ENCODE assay signal across 16 cellular contexts in the genomic region with DNA sequence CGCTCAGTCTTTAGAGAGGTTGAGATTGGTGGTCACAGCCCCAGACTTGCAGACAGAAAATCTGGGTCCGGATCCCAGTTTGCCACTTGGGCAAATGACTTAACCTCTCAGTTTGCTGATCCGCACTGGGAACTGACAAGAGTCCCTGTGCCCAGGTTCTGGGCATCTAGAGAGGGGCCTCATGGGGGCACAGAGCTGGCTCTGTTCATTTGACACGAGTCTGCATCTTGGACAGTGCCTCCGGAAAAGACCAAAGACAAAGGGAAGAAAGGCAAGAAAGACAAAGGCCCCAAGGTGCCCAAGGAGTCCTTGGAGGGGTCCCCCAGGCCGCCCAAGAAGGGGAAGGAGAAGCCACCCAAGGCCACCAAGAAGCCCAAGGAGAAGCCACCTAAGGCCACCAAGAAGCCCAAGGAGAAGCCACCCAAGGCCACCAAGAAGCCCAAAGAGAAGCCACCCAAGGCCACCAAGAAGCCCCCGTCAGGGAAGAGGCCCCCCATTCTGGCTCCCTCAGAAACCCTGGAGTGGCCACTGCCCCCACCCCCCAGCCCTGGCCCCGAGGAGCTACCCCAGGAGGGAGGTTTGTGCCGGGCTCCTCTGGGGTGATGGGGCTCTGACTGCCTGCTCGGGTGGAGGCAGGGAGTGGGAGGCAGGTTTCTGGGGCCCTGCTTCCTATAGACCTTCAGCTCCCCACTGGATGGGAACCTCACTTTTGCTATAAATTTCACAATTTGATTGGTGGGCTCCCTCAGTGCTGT. TPM values are rescaled to one million over a fixed set of nuclear protein-coding genes. Genes with fewer than 3 reads are reported as not detected.
DNase-seq lines count a peak whose midpoint lies in the region; ATAC-seq and TF ChIP-seq lines count a peak whose summit lies in the region.
"Had no signal": no experiment of that assay in that cellular context is flagged by ENCODE, and none has a peak within 500 bp of the region (broad histone marks: within the 10 kb centered on the region; RNA-seq: fewer than 3 reads in every experiment).

No MANE protein-coding gene starts in this region.

- no peak overlapping the region for H4K8ac ChIP-seq in H9 (replicated peaks; ENCODE audit: insufficient read length, low read depth, low read length)

- H2AFZ ChIP-seq in SK-N-SH (ENCODE audit: low read depth) (no peak overlapping the region), osteoblast (ENCODE audit: low read length) (no peak overlapping the region), H9 (ENCODE audit: low read length) (no peak overlapping the region)
- H2AFZ ChIP-seq: parathyroid adenoma had no signal

- no peak overlapping the region for H2AK5ac ChIP-seq in H9 (ENCODE audit: insufficient read length, low read length)

- H3K4me1 ChIP-seq in SK-N-SH (ENCODE audit: control insufficient read depth in 1 of 2, insufficient read depth in 2 of 2, low read depth in 1 of 2, low read length in 1 of 2): peaks cover 22 to 33% of the 10 kb centered on the region in 2 experiments; a peak in 2 of 4 replicates
- H3K4me1 ChIP-seq in osteoblast (ENCODE audit: insufficient read depth, low read length): peaks cover 38% of the 10 kb centered on the region
- H3K4me1 ChIP-seq in upper lobe of left lung: peaks cover 5 to 16% (median 13%) of the 10 kb centered on the region in 4 donors
- H3K4me1 ChIP-seq in H9 (ENCODE audit: insufficient read depth, low read length): no peaks in the 10 kb centered on the region; the same call in 1 of the 2 replicates
- H3K4me1 ChIP-seq: parathyroid adenoma had no signal

- no peak overlapping the region for H2BK15ac ChIP-seq in H9 (ENCODE audit: low read depth, low read length)

- no peak overlapping the region for H3K56ac ChIP-seq in H9 (ENCODE audit: insufficient read length, low read depth, low read length)

- H3K27me3 ChIP-seq in SK-N-SH (ENCODE audit: insufficient read depth): no peaks in the 10 kb centered on the region
- H3K27me3 ChIP-seq in osteoblast (ENCODE audit: insufficient read depth, low read length): no peaks in the 10 kb centered on the region
- peaks cover 0 to 10% (median 6%) of the 10 kb centered on the region in 4 donors for H3K27me3 ChIP-seq in upper lobe of left lung
- no peaks in the 10 kb centered on the region; the same call in 1 of the 2 replicates for H3K27me3 ChIP-seq in H9 (ENCODE audit: insufficient read depth, low read length)

- no peak overlapping the region for H3K23ac ChIP-seq in H9 (ENCODE audit: insufficient read length, low read depth, low read length)

- H3K27ac ChIP-seq in SK-N-SH (ENCODE audit: low read depth in 2 of 2, low read length in 1 of 2) (peak overlapping the region in 1 of 2 experiments; percentile 67; a peak in 1 of 4 replicates), coronary artery (peak overlapping the region; percentile 98 to 99), osteoblast (ENCODE audit: low read depth, low read length) (peak overlapping the region; percentile 96), upper lobe of left lung (peak overlapping the region; percentile 83 to 96 (median 90)), H9 (ENCODE audit: insufficient read length, low read depth, low read length) (no peak overlapping the region)
- H3K27ac ChIP-seq: 22Rv1, parathyroid adenoma had no signal

- peaks cover 22% of the 10 kb centered on the region for H3F3A ChIP-seq in SK-N-SH (replicated peaks; ENCODE audit: insufficient read depth)

- TF ChIP-seq EP300 in SK-N-SH (IDR thresholded peaks at IDR 0.05; ENCODE audit: borderline replicate concordance in 1 of 2, low read depth in 1 of 2, low read length in 1 of 2) (no peak), upper lobe of left lung (IDR thresholded peaks at IDR 0.05) (no peak)

- H3K79me1 ChIP-seq in H9 (ENCODE audit: insufficient read depth, low read depth, low read length, poor library complexity, severe bottlenecking): no peaks in the 10 kb centered on the region

- H3K9ac ChIP-seq in SK-N-SH: 0 out of 2 replicates have a peak overlapping the region, but pooled peaks have one; percentile 80
- H3K9ac ChIP-seq in H9 (ENCODE audit: extremely low read depth, insufficient read length, low read length): no peak overlapping the region
- H3K9ac ChIP-seq: parathyroid adenoma had no signal

- H4K20me1 ChIP-seq in SK-N-SH (ENCODE audit: insufficient read depth) (no peaks in the 10 kb centered on the region), osteoblast (ENCODE audit: insufficient read depth, low read length) (peaks cover 43% of the 10 kb centered on the region), H9 (ENCODE audit: control insufficient read depth, insufficient read depth, insufficient read length) (no peaks in the 10 kb centered on the region)

- TF ChIP-seq RAD21 in SK-N-SH (IDR thresholded peaks at IDR 0.05; ENCODE audit: low read length): no peak

- H3K36me3 Mint-ChIP-seq in H9 (ENCODE audit: insufficient read depth in 1 of 3, low read depth in 3 of 3): peaks cover 2 to 13% (median 11%) of the 10 kb centered on the region in 3 experiments; a peak in 5 of 7 replicates

- ATAC-seq in SK-N-SH treated with all-trans-retinoic acid at 6 μM for 48 hours: no peak
- no peak for ATAC-seq in upper lobe of left lung (ENCODE audit: low FRiP score in 2 of 2)

- H3K27me3 Mint-ChIP-seq in H9 (ENCODE audit: low read depth): peaks cover 29% of the 10 kb centered on the region

- TF ChIP-seq POLR2A in upper lobe of left lung (IDR thresholded peaks at IDR 0.05): no peak

- no peak overlapping the region for H3T11ph ChIP-seq in H9 (ENCODE audit: low read length)

- H3K9me3 ChIP-seq in SK-N-SH (no peaks in the 10 kb centered on the region), osteoblast (ENCODE audit: low read depth, low read length) (no peaks in the 10 kb centered on the region), upper lobe of left lung (no peaks in the 10 kb centered on the region), H9 (ENCODE audit: control insufficient read depth, low read depth, low read length) (no peaks in the 10 kb centered on the region)

- peaks cover 41% of the 10 kb centered on the region for H3K79me2 ChIP-seq in SK-N-SH (ENCODE audit: insufficient read depth)
- peaks cover 57% of the 10 kb centered on the region for H3K79me2 ChIP-seq in osteoblast (ENCODE audit: insufficient read depth, low read length)
- H3K79me2 ChIP-seq in H9 (ENCODE audit: insufficient read depth, low read length): no peaks in the 10 kb centered on the region
- H3K79me2 ChIP-seq: parathyroid adenoma had no signal

- no peak overlapping the region for H3K14ac ChIP-seq in H9 (ENCODE audit: insufficient read depth, low read length)

- peaks cover 16 to 50% of the 10 kb centered on the region in 2 experiments for H3K36me3 ChIP-seq in SK-N-SH (replicated peaks in 1 of 2; ENCODE audit: control insufficient read depth in 1 of 2, insufficient read depth in 2 of 2, low read length in 1 of 2)
- H3K36me3 ChIP-seq in osteoblast (ENCODE audit: insufficient read depth, low read length): peaks cover 50% of the 10 kb centered on the region
- H3K36me3 ChIP-seq in upper lobe of left lung: peaks cover 0 to 44% (median 19%) of the 10 kb centered on the region in 4 donors

- no peaks in the 10 kb centered on the region for H3K9me3 Mint-ChIP-seq in H9

- CTCF ChIA-PET in SK-N-SH (lab: Yijun Ruan, JAX): interaction anchor here (0.6 to 2.8 kb wide), 6 partner anchors 9 to 90 kb away, joined by 3 to 12 read pairs (median 3); a partner anchor contains a TSS

- TF ChIP-seq CTCF in SK-N-SH (IDR thresholded peaks at IDR 0.05): no peak
- TF ChIP-seq CTCF in coronary artery (IDR thresholded peaks at IDR 0.05): no peak
- no peak for TF ChIP-seq CTCF in osteoblast (IDR thresholded peaks at IDR 0.05; ENCODE audit: extremely low read depth, low read depth, low read length)
- TF ChIP-seq CTCF in upper lobe of left lung (IDR thresholded peaks at IDR 0.05): no peak
- no peak for TF ChIP-seq CTCF in H9 (conservative IDR thresholded peaks at IDR 0.05)

- no peak overlapping the region for H2BK120ac ChIP-seq in H9 (ENCODE audit: low read depth, low read length, poor library complexity, severe bottlenecking)

- DNase-seq in SK-N-SH (no peak), coronary artery (ENCODE audit: low spot score) (no peak), osteoblast (ENCODE audit: insufficient read length, low spot score, missing footprints) (peak; percentile 84), upper lobe of left lung (no peak), H9 (no peak), NCI-H526 (lab: John Stamatoyannopoulos, UW) (no peak)
- DNase-seq in activated naive CD4-positive, alpha-beta T cell treated with anti-CD3 and anti-CD28 coated beads, Interleukin-2, amount 50 U/mL, for 16 hours: no peak
- DNase-seq: activated CD4-positive, alpha-beta T cell treated with anti-CD3 and anti-CD28 coated beads for 48 hours; activated T-cell treated with anti-CD3 and anti-CD28 coated beads, Interleukin-2, amount 50 U/mL, for 48 hours; central memory CD4-positive, alpha-beta T cell; H7; MM.1S had no signal

- H3K23me2 ChIP-seq in H9 (ENCODE audit: insufficient read length, low read depth, low read length, poor library complexity, severe bottlenecking): peaks cover 10% of the 10 kb centered on the region

- H2BK12ac ChIP-seq in H9 (ENCODE audit: insufficient read length, low read depth, low read length): no peak overlapping the region

- no peak overlapping the region for H3K4ac ChIP-seq in H9 (ENCODE audit: low read depth, low read length)

- no peak overlapping the region for H4K5ac ChIP-seq in H9 (ENCODE audit: insufficient read length, low read depth, low read length)

- H3K9me2 ChIP-seq in SK-N-SH: no peaks in the 10 kb centered on the region

- POLR2A ChIA-PET in SK-N-SH (lab: Yijun Ruan, JAX): interaction anchor here (1.2 to 2.2 kb wide), 2 partner anchors 16 to 41 kb away, joined by 4 to 9 read pairs; a partner anchor contains a TSS

- no peak overlapping the region for H3K27ac Mint-ChIP-seq in H9

- H2BK5ac ChIP-seq in H9 (ENCODE audit: insufficient read length, low read length): no peak overlapping the region

- no peak overlapping the region for H3K4me3 Mint-ChIP-seq in H9

- H3K4me2 ChIP-seq in SK-N-SH (peak overlapping the region; percentile 76), osteoblast (ENCODE audit: insufficient read depth, low read length) (peak overlapping the region; percentile 100), H9 (ENCODE audit: insufficient read depth, insufficient read length, low read length) (no peak overlapping the region)

- no peak overlapping the region for H3K18ac ChIP-seq in H9 (ENCODE audit: insufficient read length, low read depth, low read length)

- peak overlapping the region; percentile 51 to 66; a peak in 2 of 4 replicates for H3K4me3 ChIP-seq in SK-N-SH (ENCODE audit: low read depth in 2 of 2, low read length in 1 of 2)
- H3K4me3 ChIP-seq in coronary artery: peak overlapping the region; percentile 80
- peak overlapping the region; percentile 93 for H3K4me3 ChIP-seq in osteoblast (ENCODE audit: insufficient read depth, low read length)
- H3K4me3 ChIP-seq in upper lobe of left lung: peak overlapping the region in 3 of 4 donors; percentile 52 to 64 (median 58)

- 89% methylated on average over 9 of the region's 10 CpGs for WGBS in SK-N-SH (ENCODE audit: low lambda C conversion rate)
- WGBS in upper lobe of left lung, 2 donors: 88 to 90% methylated on average over 6 to 10 of the region's 10 CpGs
- WGBS in H9 (ENCODE audit: extremely low coverage, insufficient read length, low lambda C conversion rate): no CpG with 5 or more reads among the region's 10 CpGs

- H2BK20ac ChIP-seq in H9 (ENCODE audit: low read depth, low read length, poor library complexity, severe bottlenecking): no peak overlapping the region

- peaks cover 11 to 15% of the 10 kb centered on the region in 2 experiments for H3K4me1 Mint-ChIP-seq in H9

- H4K91ac ChIP-seq in H9 (ENCODE audit: insufficient read length, low read depth, low read length): no peak overlapping the region

RNA-seq across cellular contexts. Expression of a gene that starts 2.3 kb away (rescaled TPM):
- polyA plus RNA-seq in SK-N-SH (2012; rRNA removed): 40.3 and 105 TPM in 2 replicates
- 36.3 and 54.8 TPM in 2 replicates for polyA plus RNA-seq in SK-N-SH (2012; cell fraction: cytosol; rRNA removed)
- polyA plus RNA-seq in SK-N-SH (2012; cell fraction: nucleus; rRNA removed): 278 and 326 TPM in 2 replicates
- 219 and 267 TPM in 2 replicates for total RNA-seq in osteoblast
- 100 to 1,000 TPM in 2 of 6 donors, 10 to 100 TPM in 4; 34.1 to 241 (median 92.7) TPM for total RNA-seq in upper lobe of left lung
- 49.1 and 49.3 TPM in 2 replicates for total RNA-seq in H9 (2021)

RNA-seq across cellular contexts. Expression of a gene that starts 16.9 kb away (rescaled TPM):
- 163 and 194 TPM in 2 replicates for polyA plus RNA-seq in SK-N-SH (2012; rRNA removed)
- polyA plus RNA-seq in SK-N-SH (2012; cell fraction: cytosol; rRNA removed): 97.4 and 129 TPM in 2 replicates
- polyA plus RNA-seq in SK-N-SH (2012; cell fraction: nucleus; rRNA removed): 209 and 258 TPM in 2 replicates
- total RNA-seq in osteoblast: 69.2 and 80.3 TPM in 2 replicates
- 10 to 100 TPM; 27.2 to 70.1 (median 52.5) TPM for total RNA-seq in upper lobe of left lung
- total RNA-seq in H9 (2021): 126 and 131 TPM in 2 replicates

RNA-seq across cellular contexts. Expression of a gene that starts 24.2 kb away (rescaled TPM):
- 17.4 and 23.1 TPM in 2 replicates for polyA plus RNA-seq in SK-N-SH (2012; rRNA removed)
- 4.2 and 7.5 TPM in 2 replicates for polyA plus RNA-seq in SK-N-SH (2012; cell fraction: cytosol; rRNA removed)
- polyA plus RNA-seq in SK-N-SH (2012; cell fraction: nucleus; rRNA removed): 117 and 123 TPM in 2 replicates
- total RNA-seq in osteoblast: 35.9 and 40.9 TPM in 2 replicates
- 100 to 1,000 TPM in 1 of 6 donors, 10 to 100 TPM in 5; 17.3 to 178 (median 37.1) TPM for total RNA-seq in upper lobe of left lung
- total RNA-seq in H9 (2021): 18.7 and 24.5 TPM in 2 replicates

RNA-seq across cellular contexts. Expression of a gene that starts 34.6 kb away (rescaled TPM):
- polyA plus RNA-seq in SK-N-SH (2012; rRNA removed): 0.47 TPM in 1 of 2 replicates, not detected in the other
- polyA plus RNA-seq in SK-N-SH (2012; cell fraction: cytosol; rRNA removed): 0.08 and 0.22 TPM in 2 replicates
- 0.61 and 1.9 TPM in 2 replicates for polyA plus RNA-seq in SK-N-SH (2012; cell fraction: nucleus; rRNA removed)
- total RNA-seq in osteoblast (not detected in 2 replicates), upper lobe of left lung (not detected), H9 (2021) (4.9 and 5.7 TPM in 2 replicates)
- total RNA-seq: epithelial cell of proximal tubule had no signal

RNA-seq across cellular contexts. Expression of a gene that starts 41.1 kb away (rescaled TPM):
- polyA plus RNA-seq in SK-N-SH (2012; rRNA removed): 0.79 and 1.5 TPM in 2 replicates
- 0.96 and 1.0 TPM in 2 replicates for polyA plus RNA-seq in SK-N-SH (2012; cell fraction: cytosol; rRNA removed)
- 1.6 and 2.5 TPM in 2 replicates for polyA plus RNA-seq in SK-N-SH (2012; cell fraction: nucleus; rRNA removed)
- total RNA-seq in osteoblast: 0.29 and 0.36 TPM in 2 replicates
- under 1 TPM in 4 of 6 donors, not detected in 2; 0.26 to 0.91 (median 0.75) TPM for total RNA-seq in upper lobe of left lung
- 5.6 and 8.7 TPM in 2 replicates for total RNA-seq in H9 (2021)
- total RNA-seq: epithelial cell of proximal tubule had no signal
